In genomic region chr5:168420461-168420860, GRCh38 we compare ENCODE assay signal across 19 cellular contexts.
"Had no signal": no experiment of that assay in that cellular context is flagged by ENCODE, and none has a peak within 500 bp of the region (broad histone marks: within the 10 kb centered on the region; RNA-seq: fewer than 3 reads in every experiment).

No MANE protein-coding gene starts in this region.

- H3K9me3 Mint-ChIP-seq: IgD-negative memory B cell had no signal

- DNase-seq: Kasumi-1, MM.1S, NCI-H1092 treated with DMSO at 0.1 percent for 48 hours, NCI-H1436, NCI-H187, NCI-H2029 treated with DMSO at 0.1 percent for 48 hours, NCI-H2171 treated with DMSO at 0.1 percent for 48 hours, NCI-H345, NCI-H510A treated with DMSO at 0.1 percent for 48 hours, NCI-H526, PC-3, SHP77 had no signal

- H3K4me1 Mint-ChIP-seq: IgD-negative memory B cell had no signal

- H3K27ac Mint-ChIP-seq: IgD-negative memory B cell had no signal

- H3K27ac ChIP-seq: HL-60, KMS-11, RWPE1 had no signal

- H3K4me3 ChIP-seq: K562 had no signal

- H3K27me3 Mint-ChIP-seq: IgD-negative memory B cell had no signal

- ATAC-seq: Panc1, PC-3, SK-N-SH treated with all-trans-retinoic acid at 6 μM for 48 hours had no signal

- H3K4me3 Mint-ChIP-seq: IgD-negative memory B cell had no signal
